In the genomic region with DNA sequence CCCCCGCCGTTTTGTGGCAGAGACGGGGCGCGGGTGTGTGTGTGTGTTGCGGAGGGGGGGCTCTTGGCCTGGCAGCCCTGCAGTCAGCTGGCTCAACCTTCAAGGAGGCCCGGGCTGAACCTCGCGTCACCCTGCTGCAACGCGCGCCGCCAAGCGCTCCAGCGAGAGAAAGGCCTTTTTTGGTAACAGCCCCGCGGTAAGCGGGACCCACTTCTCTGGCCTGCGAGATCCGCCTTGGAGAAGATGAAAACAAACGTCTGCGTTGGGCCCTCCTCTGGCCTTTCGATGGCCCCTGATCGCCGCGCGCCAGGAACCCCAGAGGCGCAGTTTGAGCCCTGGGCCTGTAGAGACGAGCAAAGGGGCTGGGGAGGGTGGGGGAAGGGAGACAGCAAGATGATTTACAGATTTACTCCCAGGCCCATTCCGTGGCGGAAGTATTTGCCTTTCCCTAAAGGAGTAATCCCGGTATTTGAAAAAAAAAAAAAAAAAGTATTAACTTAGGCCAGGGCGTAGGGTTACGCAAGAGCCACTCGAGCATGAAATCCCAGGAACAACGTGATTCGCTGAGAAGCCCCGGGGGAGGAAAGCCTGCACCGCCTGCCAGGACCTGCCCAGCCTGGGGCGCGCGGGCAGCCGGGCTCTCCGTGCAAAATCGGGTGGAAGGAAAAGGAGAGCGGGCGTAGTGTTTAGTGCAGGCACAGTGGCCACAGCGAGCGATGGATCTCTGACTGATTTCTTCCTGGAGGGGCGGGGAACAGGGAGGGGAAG, we compare ENCODE assay signal across 8 cellular contexts. TPM values are rescaled to one million over a fixed set of nuclear protein-coding genes. Genes with fewer than 3 reads are reported as not detected.
DNase-seq lines count a peak whose midpoint lies in the region; ATAC-seq, FAIRE-seq and TF ChIP-seq lines count a peak whose summit lies in the region.

No MANE protein-coding gene starts in this region.

- no peaks in the 10 kb centered on the region; the same call in none of the 3 replicates for H3K36me3 Mint-ChIP-seq in GM23338 (ENCODE audit: low read depth)

- ATAC-seq in GM23338 (peak; percentile 31), heart right ventricle (peak; percentile 62 to 85 (median 72))

- H3K9me3 Mint-ChIP-seq in GM23338 = peaks cover 3% of the 10 kb centered on the region; the same call in 1 of the 3 replicates

- H3K9me2 ChIP-seq in GM23338 (ENCODE audit: insufficient read depth) = no peaks in the 10 kb centered on the region

- no peaks in the 10 kb centered on the region for H4K20me1 ChIP-seq in BLaER1 treated with 17β-estradiol and CSF1 and Interleukin-3, amounts not matched to agents 10 nM and 100 nM
- no peaks in the 10 kb centered on the region for H4K20me1 ChIP-seq in GM23338 (replicated peaks; ENCODE audit: insufficient read depth)

- TF ChIP-seq CTCF in GM23338 (conservative IDR thresholded peaks at IDR 0.05; ENCODE audit: low read depth in 2 of 2) (peak; percentile 18 to 44), heart right ventricle (IDR thresholded peaks at IDR 0.05) (peak in 4 of 9 donors; percentile 16 to 28 (median 28))

- no peak for FAIRE-seq in urothelium cell line (lab: Jason Lieb, UNC)

- intact Hi-C loops in heart right ventricle (cut with DNase I) = no loop called here
- intact Hi-C loops in posterior cingulate gyrus (cut with DNase I) = no loop called here

- H2AFZ ChIP-seq in GM23338 = no peak overlapping the region

- H3F3A ChIP-seq in GM23338 (replicated peaks; ENCODE audit: low read depth) = peaks cover 27% of the 10 kb centered on the region

- no peaks in the 10 kb centered on the region for H3K36me3 ChIP-seq in BLaER1 treated with 17β-estradiol and CSF1 and Interleukin-3, amounts not matched to agents 10 nM and 100 nM
- H3K36me3 ChIP-seq in GM23338 (ENCODE audit: insufficient read depth) = no peaks in the 10 kb centered on the region
- no peaks in the 10 kb centered on the region for H3K36me3 ChIP-seq in heart right ventricle

- DNase-seq in GM23338 (ENCODE audit: low spot score) = peak; percentile 87
- DNase-seq in NCI-H1417 treated with DMSO at 0.1 percent for 48 hours (lab: John Stamatoyannopoulos, UW) = peak; percentile 99
- DNase-seq in SW480 (ENCODE audit: low spot score) = peak; percentile 98
- peak; percentile 100 for DNase-seq in amniotic epithelial cell (ENCODE audit: low read depth)
- peak; percentile 92 to 93 for DNase-seq in heart right ventricle
- peak; percentile 71 to 95 (median 76) for DNase-seq in posterior cingulate gyrus
- peak; percentile 90 for DNase-seq in urothelium cell line (ENCODE audit: low spot score)

- H3K4me3 Mint-ChIP-seq in GM23338 = peak overlapping the region; percentile 75

- peak overlapping the region; percentile 54 to 73 (median 63) for H3K4me3 ChIP-seq in BLaER1 treated with 17β-estradiol and CSF1 and Interleukin-3, amounts not matched to agents 10 nM and 100 nM
- H3K4me3 ChIP-seq in GM23338 (peak overlapping the region; percentile 50), heart right ventricle (peak overlapping the region; percentile 42 to 69 (median 62))

- H3K4me1 ChIP-seq in BLaER1 treated with 17β-estradiol and CSF1 and Interleukin-3, amounts not matched to agents 10 nM and 100 nM = peaks cover 81 to 91% (median 88%) of the 10 kb centered on the region in 10 experiments
- H3K4me1 ChIP-seq in GM23338 (ENCODE audit: insufficient read depth) (peaks cover 65% of the 10 kb centered on the region), heart right ventricle (peaks cover 24 to 86% (median 73%) of the 10 kb centered on the region in 9 donors)

- peak overlapping the region; percentile 95 for H3K27ac Mint-ChIP-seq in GM23338

- H3K4me1 Mint-ChIP-seq in GM23338 = peaks cover 66% of the 10 kb centered on the region

- peak overlapping the region; percentile 88 to 100 (median 98) for H3K27ac ChIP-seq in BLaER1 treated with 17β-estradiol and CSF1 and Interleukin-3, amounts not matched to agents 10 nM and 100 nM
- peak overlapping the region; percentile 99 for H3K27ac ChIP-seq in GM23338 (ENCODE audit: low read depth)
- peak overlapping the region; percentile 99 to 100 (median 100) for H3K27ac ChIP-seq in heart right ventricle

- H3K9me3 ChIP-seq in BLaER1 treated with 17β-estradiol and CSF1 and Interleukin-3, amounts not matched to agents 10 nM and 100 nM (replicated peaks in 1 of 11) = no peaks in the 10 kb centered on the region
- H3K9me3 ChIP-seq in heart right ventricle = no peaks in the 10 kb centered on the region

- WGBS in heart right ventricle, 2 donors = 1 to 2% methylated on average over 50 of the region's 50 CpGs

- peak overlapping the region; percentile 84 to 98 (median 92) for H3K9ac ChIP-seq in BLaER1 treated with 17β-estradiol and CSF1 and Interleukin-3, amounts not matched to agents 10 nM and 100 nM

- H3K4me2 ChIP-seq in BLaER1 treated with 17β-estradiol and CSF1 and Interleukin-3, amounts not matched to agents 10 nM and 100 nM = peak overlapping the region; percentile 82 to 98 (median 94)
- H3K4me2 ChIP-seq in GM23338 = peak overlapping the region; percentile 86

- H3K27me3 ChIP-seq in BLaER1 treated with 17β-estradiol and CSF1 and Interleukin-3, amounts not matched to agents 10 nM and 100 nM = no peaks in the 10 kb centered on the region; a peak in 1 of 22 replicates
- H3K27me3 ChIP-seq in GM23338 (ENCODE audit: insufficient read depth) (peaks cover 12% of the 10 kb centered on the region), heart right ventricle (no peaks in the 10 kb centered on the region)

- peaks cover 11% of the 10 kb centered on the region for H3K79me2 ChIP-seq in GM23338 (replicated peaks; ENCODE audit: insufficient read depth)

- peaks cover 24% of the 10 kb centered on the region for H3K27me3 Mint-ChIP-seq in GM23338 (ENCODE audit: insufficient read depth, low read depth, poor library complexity)

TF ChIP-seq in GM23338, 12 proteins besides CTCF, POLR2A, EP300 and RAD21:
- TF ChIP-seq POLR2AphosphoS5 (IDR thresholded peaks at IDR 0.05; ENCODE audit: low read depth) (peak; percentile 13; the same call in 1 of the 2 replicates), CREB1 (CRISPR knock-in tag; IDR thresholded peaks at IDR 0.05; ENCODE audit: low read depth) (peak; percentile 48), EZH2 (IDR thresholded peaks at IDR 0.05; ENCODE audit: low read depth, unreplicated experiment) (no peak)

RNA-seq across cellular contexts. Expression of gene IRF2BPL, which starts 4.5 kb away (rescaled TPM):
- 97.8 and 119 TPM in 2 replicates for total RNA-seq in GM23338 (2014; rRNA removed; shearing (Covaris generic))
- 11.2 and 13.2 TPM in 2 replicates for polyA plus RNA-seq in GM23338 (2016; fragmentation: Nextera tagmentation; extraction: Ambion mirVana)
- 10 to 100 TPM; 25.1 to 66.6 (median 36.4) TPM for total RNA-seq in heart right ventricle
- 10 to 100 TPM in 1 of 2 donors, 1 to 10 TPM in 1; 6.6 to 15.4 TPM for polyA plus RNA-seq in heart right ventricle

Comparison
In these comparisons a context has a peak if more than half of its experiments do, and no peak if none do; other contexts are left out.
1. Peak in every context shown above with its lines: DNase-seq, ATAC-seq, H3K4me3 ChIP-seq and H3K27ac ChIP-seq.